23 cellular contexts compared by ENCODE assay signal in genomic region chr1:87730274-87731222, GRCh38.
DNase-seq lines count a peak whose midpoint lies in the region; ATAC-seq and TF ChIP-seq lines count a peak whose summit lies in the region.
"Had no signal": no experiment of that assay in that cellular context is flagged by ENCODE, and none has a peak within 500 bp of the region (broad histone marks: within the 10 kb centered on the region; RNA-seq: fewer than 3 reads in every experiment).

No MANE protein-coding gene starts in this region.

- ATAC-seq in body of pancreas: no peak

- no peak overlapping the region for H3K4me2 ChIP-seq in osteoblast (ENCODE audit: insufficient read depth, low read length)
- H3K4me2 ChIP-seq: PC-9 had no signal

- 72 to 80% methylated on average over 9 of the region's 9 CpGs for WGBS in body of pancreas, 2 donors

- DNase-seq in AG20443 (ENCODE audit: low spot score) (peak; percentile 24), RKO (ENCODE audit: low spot score) (peak; percentile 0), epithelial cell of esophagus (ENCODE audit: low read depth) (peak; percentile 29), osteoblast (ENCODE audit: insufficient read length, low spot score, missing footprints) (no peak), GM19238 (ENCODE audit: insufficient read length, low spot score) (no peak), body of pancreas (no peak), NCI-H146 (lab: John Stamatoyannopoulos, UW) (no peak)
- DNase-seq in stimulated activated CD4-positive, alpha-beta T cell treated with anti-CD3 and anti-CD28 coated beads, Interleukin-15, amount 100 ng/mL, for 24 hours: no peak
- DNase-seq: 8988T; Calu3; CD8-positive, alpha-beta memory T cell; KG1; NCI-H1092; NCI-H1436; NCI-H1930; NCI-H510A; NCI-H748 treated with DMSO at 0.1 percent for 48 hours; PC-9; SIG-M5 had no signal

- no peaks in the 10 kb centered on the region for H3K36me3 ChIP-seq in osteoblast (ENCODE audit: insufficient read depth, low read length)
- H3K36me3 ChIP-seq in body of pancreas (replicated peaks in 1 of 2; ENCODE audit: insufficient read depth in 1 of 2, low read depth in 2 of 2): no peaks in the 10 kb centered on the region
- H3K36me3 ChIP-seq: HAP-1 had no signal

- no peak overlapping the region for H3K27ac ChIP-seq in osteoblast (ENCODE audit: low read depth, low read length)
- H3K27ac ChIP-seq in body of pancreas: no peak overlapping the region
- H3K27ac ChIP-seq: C4-2B, HL-60, PC-9, RWPE1 had no signal

- TF ChIP-seq CTCF in epithelial cell of esophagus (IDR thresholded peaks at IDR 0.05; ENCODE audit: insufficient read depth, low read depth, low read length, missing control alignments) (no peak), osteoblast (IDR thresholded peaks at IDR 0.05; ENCODE audit: extremely low read depth, low read depth, low read length) (no peak), body of pancreas (IDR thresholded peaks at IDR 0.05) (no peak)

- H3K79me2 ChIP-seq in osteoblast (ENCODE audit: insufficient read depth, low read length): no peaks in the 10 kb centered on the region

- H2AFZ ChIP-seq in osteoblast (ENCODE audit: low read length): peak overlapping the region; percentile 37
- H2AFZ ChIP-seq: PC-9 had no signal

- no peak for TF ChIP-seq POLR2A in body of pancreas (IDR thresholded peaks at IDR 0.05)

- H3K4me1 ChIP-seq in osteoblast (ENCODE audit: insufficient read depth, low read length) (no peaks in the 10 kb centered on the region), body of pancreas (no peaks in the 10 kb centered on the region)
- H3K4me1 ChIP-seq: HAP-1 had no signal

- no peak overlapping the region for H3K4me3 ChIP-seq in epithelial cell of esophagus (ENCODE audit: low read length)
- H3K4me3 ChIP-seq in osteoblast (ENCODE audit: insufficient read depth, low read length): no peak overlapping the region
- no peak overlapping the region for H3K4me3 ChIP-seq in body of pancreas
- H3K4me3 ChIP-seq: HAP-1, PC-9 had no signal

- intact Hi-C loops in body of pancreas (cut with DNase I): no loop called here

- H4K20me1 ChIP-seq in osteoblast (ENCODE audit: insufficient read depth, low read length): no peaks in the 10 kb centered on the region

- H3K9me3 ChIP-seq in osteoblast (ENCODE audit: low read depth, low read length): no peaks in the 10 kb centered on the region
- no peaks in the 10 kb centered on the region for H3K9me3 ChIP-seq in body of pancreas
- H3K9me3 ChIP-seq: HAP-1 had no signal

- H3K27me3 ChIP-seq in osteoblast (ENCODE audit: insufficient read depth, low read length) (no peaks in the 10 kb centered on the region), body of pancreas (no peaks in the 10 kb centered on the region)

Comparison
In these comparisons a context has a peak if more than half of its experiments do, and no peak if none do; other contexts are left out.
1. DNase-seq: peak in AG20443 (single experiment), RKO (single experiment) and epithelial cell of esophagus (single experiment); none in osteoblast (single experiment), GM19238 (single experiment), stimulated activated CD4-positive, alpha-beta T cell treated with anti-CD3 and anti-CD28 coated beads, Interleukin-15, amount 100 ng/mL, for 24 hours (single experiment), body of pancreas (0 of 4) and NCI-H146 (single experiment).